1 cellular context compared by ENCODE assay signal in genomic region chr15:72999586-72999985, GRCh38.
TF ChIP-seq lines count a peak whose summit lies in the region.

No MANE protein-coding gene starts in this region.

TF ChIP-seq in IMR-90, 13 proteins besides CTCF, POLR2A, EP300 and RAD21 (continued from another document):
- TF ChIP-seq ELK1 (IDR thresholded peaks at IDR 0.05; ENCODE audit: borderline replicate concordance, low read depth, low read length) (no peak), RCOR1 (IDR thresholded peaks at IDR 0.05; ENCODE audit: insufficient replicate concordance, low read length) (no peak), MXI1 (IDR thresholded peaks at IDR 0.05; ENCODE audit: borderline replicate concordance, low read depth, low read length) (no peak), NFE2L2 (IDR thresholded peaks at IDR 0.05; ENCODE audit: low read depth, low read length) (no peak), BHLHE40 (IDR thresholded peaks at IDR 0.05; ENCODE audit: low read depth, low read length) (no peak), CEBPB (IDR thresholded peaks at IDR 0.05; ENCODE audit: low read depth, low read length) (no peak), USF2 (IDR thresholded peaks at IDR 0.05; ENCODE audit: low read depth, low read length) (no peak), MAFK (IDR thresholded peaks at IDR 0.05; ENCODE audit: low read depth, low read length) (no peak), RFX5 (IDR thresholded peaks at IDR 0.05; ENCODE audit: low read depth, low read length) (no peak), CHD1 (IDR thresholded peaks at IDR 0.05; ENCODE audit: low read depth, low read length) (no peak), MAZ (IDR thresholded peaks at IDR 0.05; ENCODE audit: borderline replicate concordance, low read depth, low read length) (no peak)
